12 cellular contexts compared by ENCODE assay signal in genomic region chr21:35868005-35868868, GRCh38.
"Had no signal": no experiment of that assay in that cellular context is flagged by ENCODE, and none has a peak within 500 bp of the region (broad histone marks: within the 10 kb centered on the region; RNA-seq: fewer than 3 reads in every experiment).

No MANE protein-coding gene starts in this region.

- H3K4me3 Mint-ChIP-seq: dendritic cell treated with granulocyte-macrophage colony-stimulating factor and Interleukin-4, amounts not matched to agents 40 ng/mL and 50 ng/mL, for 4 days; stimulated activated naive CD8-positive, alpha-beta T cell treated with anti-CD3 and anti-CD28 coated beads, Interleukin-15, amount 100 ng/mL, for 72 hours; T-helper 1 cell treated with Interleukin-12 subunit alpha and Interleukin-12 subunit beta and Interleukin-4 antibody, amounts not matched to agents 30 μg/mL and 1 μg/mL, for 36 hours had no signal

- H3K4me3 ChIP-seq: thoracic aorta had no signal

- H3K4me1 Mint-ChIP-seq: stimulated activated naive CD8-positive, alpha-beta T cell treated with anti-CD3 and anti-CD28 coated beads, Interleukin-15, amount 100 ng/mL, for 72 hours had no signal

- H3K36me3 Mint-ChIP-seq: activated naive CD4-positive, alpha-beta T cell treated with anti-CD3 and anti-CD28 coated beads, Interleukin-2, amount 50 U/mL, for 72 hours had no signal

- H3K27ac Mint-ChIP-seq: activated naive CD4-positive, alpha-beta T cell treated with anti-CD3 and anti-CD28 coated beads, Interleukin-2, amount 50 U/mL, for 72 hours; dendritic cell treated with granulocyte-macrophage colony-stimulating factor and Interleukin-4, amounts not matched to agents 40 ng/mL and 50 ng/mL, for 4 days; stimulated activated naive CD8-positive, alpha-beta T cell treated with anti-CD3 and anti-CD28 coated beads, Interleukin-15, amount 100 ng/mL, for 72 hours; T-helper 1 cell treated with Interleukin-12 subunit alpha and Interleukin-12 subunit beta and Interleukin-4 antibody, amounts not matched to agents 30 μg/mL and 1 μg/mL, for 36 hours had no signal

- H3K9me3 ChIP-seq: thoracic aorta had no signal

- DNase-seq: activated CD4-positive, alpha-beta T cell treated with anti-CD3 and anti-CD28 coated beads, Interleukin-2, amount 50 U/mL, for 1 hour; activated effector memory CD4-positive, alpha-beta T cell treated with anti-CD3 and anti-CD28 coated beads, Interleukin-2, amount 50 U/mL, for 16 hours; activated T-cell treated with anti-CD3 and anti-CD28 coated beads, Interleukin-2, amount 50 U/mL, for 1 hour; brain microvascular endothelial cell; cerebellar nuclear complex; mammary epithelial cell; stimulated activated CD4-positive, alpha-beta T cell treated with anti-CD3 and anti-CD28 coated beads, Interleukin-4, amount 100 ng/mL, for 24 hours; stimulated activated naive CD8-positive, alpha-beta T cell treated with anti-CD3 and anti-CD28 coated beads, Interleukin-15, amount 100 ng/mL, for 72 hours had no signal

- ATAC-seq: activated naive CD4-positive, alpha-beta T cell treated with anti-CD3 and anti-CD28 coated beads, Interleukin-2, amount 50 U/mL, for 72 hours; stimulated activated naive CD8-positive, alpha-beta T cell treated with anti-CD3 and anti-CD28 coated beads, Interleukin-15, amount 100 ng/mL, for 72 hours had no signal

- H3K9me3 Mint-ChIP-seq: T-helper 1 cell treated with Interleukin-12 subunit alpha and Interleukin-12 subunit beta and Interleukin-4 antibody, amounts not matched to agents 30 μg/mL and 1 μg/mL, for 36 hours had no signal

- H3K36me3 ChIP-seq: brain microvascular endothelial cell, thoracic aorta had no signal

- H3K27ac ChIP-seq: brain microvascular endothelial cell, thoracic aorta had no signal
